12 cellular contexts compared by ENCODE assay signal in genomic region chr1:1259948-1260614, GRCh38. TPM values are rescaled to one million over a fixed set of nuclear protein-coding genes. Genes with fewer than 3 reads are reported as not detected.
DNase-seq lines count a peak whose midpoint lies in the region; ATAC-seq, FAIRE-seq and TF ChIP-seq lines count a peak whose summit lies in the region.
"Had no signal": no experiment of that assay in that cellular context is flagged by ENCODE, and none has a peak within 500 bp of the region (broad histone marks: within the 10 kb centered on the region; RNA-seq: fewer than 3 reads in every experiment).

No MANE protein-coding gene starts in this region.

- H4K20me1 ChIP-seq in OCI-LY1 (ENCODE audit: insufficient read depth, low read length): no peaks in the 10 kb centered on the region
- no peaks in the 10 kb centered on the region for H4K20me1 ChIP-seq in endothelial cell of umbilical vein (replicated peaks; ENCODE audit: control insufficient read depth, extremely low read depth, insufficient read depth, low read length)

- BruUV-seq in endothelial cell of umbilical vein (replicated peaks; lab: Mats Ljungman, UMichigan): no TSS peak

- no peak for ATAC-seq in activated naive CD4-positive, alpha-beta T cell treated with anti-CD3 and anti-CD28 coated beads, Interleukin-2, amount 50 U/mL, for 72 hours
- ATAC-seq in upper lobe of left lung (ENCODE audit: low FRiP score in 2 of 2): peak; percentile 10 to 38
- no peak for ATAC-seq in HG03521 (IDR thresholded peaks at IDR 0.05; ENCODE audit: unreplicated experiment)
- ATAC-seq: Panc1 had no signal

- H3K27ac ChIP-seq in OCI-LY1 (ENCODE audit: low read depth, low read length, poor library complexity, severe bottlenecking): peak overlapping the region; percentile 70
- H3K27ac ChIP-seq in endothelial cell of umbilical vein (ENCODE audit: insufficient read depth, low read depth, low read length): peak overlapping the region; percentile 72
- peak overlapping the region in 1 of 4 donors; percentile 65 for H3K27ac ChIP-seq in upper lobe of left lung
- no peak overlapping the region for H3K27ac ChIP-seq in thyroid gland
- H3K27ac ChIP-seq: esophagus muscularis mucosa, transverse colon had no signal

- POLR2A ChIA-PET in endothelial cell of umbilical vein (lab: Charles Lee): no interaction called here

- peaks cover 8% of the 10 kb centered on the region for H3K4me1 Mint-ChIP-seq in activated naive CD4-positive, alpha-beta T cell treated with anti-CD3 and anti-CD28 coated beads for 36 hours (ENCODE audit: low read depth)

- peak overlapping the region; percentile 2; the same call in 1 of the 2 replicates for H3K4me2 ChIP-seq in OCI-LY1 (ENCODE audit: low read length)
- H3K4me2 ChIP-seq in endothelial cell of umbilical vein (ENCODE audit: insufficient read depth, low read length): no peak overlapping the region

- H3K9me2 ChIP-seq in OCI-LY1 (ENCODE audit: low read depth, low read length): no peaks in the 10 kb centered on the region

- WGBS in upper lobe of left lung, 2 donors: 80 to 86% methylated on average over 25 to 26 of the region's 26 CpGs
- 80 to 86% methylated on average over 26 of the region's 26 CpGs for WGBS in thyroid gland, 2 donors

- DNase-seq in activated naive CD4-positive, alpha-beta T cell treated with anti-CD3 and anti-CD28 coated beads, Interleukin-2, amount 50 U/mL, for 72 hours (ENCODE audit: low spot score in 2 of 2): no peak
- no peak for DNase-seq in activated naive CD4-positive, alpha-beta T cell treated with anti-CD3 and anti-CD28 coated beads for 36 hours
- DNase-seq in endothelial cell of umbilical vein (ENCODE audit: low read depth, low spot score) (no peak), upper lobe of left lung (peak in 1 of 2 donors; percentile 64), NCI-H1930 (lab: John Stamatoyannopoulos, UW) (no peak), thyroid gland (no peak)
- DNase-seq: central memory CD4-positive, alpha-beta T cell; transverse colon had no signal

- no peaks in the 10 kb centered on the region for H3K79me2 ChIP-seq in OCI-LY1 (ENCODE audit: insufficient read depth, low read length)
- peaks cover 16% of the 10 kb centered on the region for H3K79me2 ChIP-seq in endothelial cell of umbilical vein (ENCODE audit: control insufficient read depth, insufficient read depth, low read length)

- dilution Hi-C loops in endothelial cell of umbilical vein (cut with MboI; ENCODE audit: extremely low pct_ligation_motif_present, low sequenced_read_pairs): no loop called here

- peaks cover 5 to 13% of the 10 kb centered on the region in 2 donors for H3K36me3 Mint-ChIP-seq in activated naive CD4-positive, alpha-beta T cell treated with anti-CD3 and anti-CD28 coated beads, Interleukin-2, amount 50 U/mL, for 72 hours
- H3K36me3 Mint-ChIP-seq in activated naive CD4-positive, alpha-beta T cell treated with anti-CD3 and anti-CD28 coated beads for 36 hours (ENCODE audit: low read depth): peaks cover 30% of the 10 kb centered on the region

- peak overlapping the region; percentile 48 to 61 for H3K27ac Mint-ChIP-seq in activated naive CD4-positive, alpha-beta T cell treated with anti-CD3 and anti-CD28 coated beads, Interleukin-2, amount 50 U/mL, for 72 hours
- H3K27ac Mint-ChIP-seq in activated naive CD4-positive, alpha-beta T cell treated with anti-CD3 and anti-CD28 coated beads for 36 hours: no peak overlapping the region

- FAIRE-seq in endothelial cell of umbilical vein (lab: Jason Lieb, UNC): no peak

- H3K9me3 ChIP-seq in OCI-LY1 (ENCODE audit: low read length): no peaks in the 10 kb centered on the region
- no peaks in the 10 kb centered on the region for H3K9me3 ChIP-seq in endothelial cell of umbilical vein (replicated peaks; ENCODE audit: control insufficient read depth, insufficient read depth, low read length)
- H3K9me3 ChIP-seq in upper lobe of left lung: no peaks in the 10 kb centered on the region
- H3K9me3 ChIP-seq in thyroid gland: no peaks in the 10 kb centered on the region
- H3K9me3 ChIP-seq: esophagus muscularis mucosa, transverse colon had no signal

- no peak overlapping the region for H2AFZ ChIP-seq in OCI-LY1 (ENCODE audit: low read length)
- H2AFZ ChIP-seq in endothelial cell of umbilical vein (ENCODE audit: low read depth, low read length): no peak overlapping the region

- no peak for TF ChIP-seq CTCF in OCI-LY1 (IDR thresholded peaks at IDR 0.05; ENCODE audit: low read length)
- no peak for TF ChIP-seq CTCF in endothelial cell of umbilical vein (IDR thresholded peaks at IDR 0.05; ENCODE audit: extremely low read depth in 1 of 2, insufficient read depth in 1 of 2, low read depth in 1 of 2, low read length in 2 of 2)
- no peak for TF ChIP-seq CTCF in upper lobe of left lung (IDR thresholded peaks at IDR 0.05)
- TF ChIP-seq CTCF in thyroid gland (IDR thresholded peaks at IDR 0.05): no peak

- no peak for TF ChIP-seq POLR2A in endothelial cell of umbilical vein (IDR thresholded peaks at IDR 0.05; ENCODE audit: low read depth, low read length)
- TF ChIP-seq POLR2A in upper lobe of left lung (IDR thresholded peaks at IDR 0.05): no peak
- no peak for TF ChIP-seq POLR2A in thyroid gland (IDR thresholded peaks at IDR 0.05)

- no peak for TF ChIP-seq EP300 in upper lobe of left lung (IDR thresholded peaks at IDR 0.05)

- H3K9me3 Mint-ChIP-seq in activated naive CD4-positive, alpha-beta T cell treated with anti-CD3 and anti-CD28 coated beads, Interleukin-2, amount 50 U/mL, for 72 hours: no peaks in the 10 kb centered on the region
- no peaks in the 10 kb centered on the region for H3K9me3 Mint-ChIP-seq in activated naive CD4-positive, alpha-beta T cell treated with anti-CD3 and anti-CD28 coated beads for 36 hours

- CTCF ChIA-PET in activated naive CD4-positive, alpha-beta T cell treated with anti-CD3 and anti-CD28 coated beads for 36 hours (lab: Charles Lee): interaction anchor here (2.1 kb wide), 1 partner anchor 138 kb away, joined by 9 read pairs; no protein-coding TSS in a partner anchor
- CTCF ChIA-PET in endothelial cell of umbilical vein (lab: Charles Lee): interaction anchor here (0.9 to 1.3 kb wide), 3 partner anchors 14 to 31 kb away, joined by 3 to 9 read pairs (median 3); partner anchors contain the start of gene UBE2J2

- no peak overlapping the region for H3K4me3 Mint-ChIP-seq in activated naive CD4-positive, alpha-beta T cell treated with anti-CD3 and anti-CD28 coated beads for 36 hours

- no peaks in the 10 kb centered on the region for H3K9me1 ChIP-seq in endothelial cell of umbilical vein (replicated peaks; ENCODE audit: control insufficient read depth, extremely low read depth, insufficient read depth, low read length)

- no peaks in the 10 kb centered on the region for H3K27me3 Mint-ChIP-seq in activated naive CD4-positive, alpha-beta T cell treated with anti-CD3 and anti-CD28 coated beads for 36 hours (ENCODE audit: low read depth)

- intact Hi-C loops in activated naive CD4-positive, alpha-beta T cell treated with anti-CD3 and anti-CD28 coated beads for 36 hours (cut with micrococcal nuclease): no loop called here
- intact Hi-C loops in endothelial cell of umbilical vein (cut with micrococcal nuclease) (loop anchor here (2.0 kb wide), 1 partner anchor 27 kb away; the partner anchor contains the start of genes B3GALT6 and SDF4), thyroid gland (cut with DNase I) (no loop called here)

- H3K4me1 ChIP-seq in OCI-LY1 (ENCODE audit: insufficient read depth, low read length, severe bottlenecking) (peaks cover 14% of the 10 kb centered on the region), endothelial cell of umbilical vein (ENCODE audit: control insufficient read depth, extremely low read depth, insufficient read depth, low read length) (peaks cover 21% of the 10 kb centered on the region), upper lobe of left lung (peaks cover 0 to 22% (median 2%) of the 10 kb centered on the region in 4 donors), thyroid gland (no peaks in the 10 kb centered on the region)
- H3K4me1 ChIP-seq: transverse colon had no signal

- H3K36me3 ChIP-seq in OCI-LY1 (ENCODE audit: insufficient read depth, low read length) (peaks cover 60% of the 10 kb centered on the region), endothelial cell of umbilical vein (ENCODE audit: control insufficient read depth in 2 of 2, extremely low read depth in 1 of 2, insufficient read depth in 2 of 2, low read length in 2 of 2) (peaks cover 9 to 34% of the 10 kb centered on the region in 2 experiments), upper lobe of left lung (peaks cover 29 to 87% (median 70%) of the 10 kb centered on the region in 4 donors), thyroid gland (peaks cover 34 to 44% of the 10 kb centered on the region in 2 donors)

- H3K4me3 ChIP-seq in OCI-LY1 (ENCODE audit: low read depth, low read length, poor library complexity, severe bottlenecking) (no peak overlapping the region), endothelial cell of umbilical vein (replicated peaks in 1 of 3; ENCODE audit: insufficient read depth in 1 of 3, low read depth in 1 of 3, low read length in 3 of 3) (no peak overlapping the region), upper lobe of left lung (no peak overlapping the region), thyroid gland (replicated peaks in 1 of 3) (no peak overlapping the region)
- H3K4me3 ChIP-seq: esophagus muscularis mucosa, transverse colon had no signal

- no peaks in the 10 kb centered on the region for H3F3A ChIP-seq in OCI-LY1 (ENCODE audit: insufficient read depth, low read length)

- H3K27me3 ChIP-seq in OCI-LY1 (ENCODE audit: insufficient read depth, low read length) (no peaks in the 10 kb centered on the region), endothelial cell of umbilical vein (ENCODE audit: control insufficient read depth in 2 of 2, insufficient read depth in 2 of 2, low read length in 2 of 2) (no peaks in the 10 kb centered on the region), upper lobe of left lung (no peaks in the 10 kb centered on the region), thyroid gland (no peaks in the 10 kb centered on the region)
- H3K27me3 ChIP-seq: esophagus muscularis mucosa, transverse colon had no signal

- H3K9ac ChIP-seq in OCI-LY1 (ENCODE audit: low read length): peak overlapping the region; percentile 9; the same call in 1 of the 2 replicates
- H3K9ac ChIP-seq in endothelial cell of umbilical vein (replicated peaks; ENCODE audit: extremely low read depth, insufficient read depth, low read length): no peak overlapping the region

RNA-seq across cellular contexts. Expression of gene C1QTNF12, which starts 13.6 kb away (rescaled TPM):
- total RNA-seq in activated naive CD4-positive, alpha-beta T cell treated with anti-CD3 and anti-CD28 coated beads, Interleukin-2, amount 50 U/mL, for 72 hours: 10 to 100 TPM in 1 of 2 donors, 1 to 10 TPM in 1; 4.0 to 17.7 TPM
- total RNA-seq in activated naive CD4-positive, alpha-beta T cell treated with anti-CD3 and anti-CD28 coated beads for 36 hours: 1 to 10 TPM; 6.0 to 7.8 TPM
- 1.9 and 4.1 TPM in 2 replicates for total RNA-seq in endothelial cell of umbilical vein
- 0.67 and 1.0 TPM in 2 replicates for polyA plus RNA-seq in endothelial cell of umbilical vein
- polyA plus RNA-seq in endothelial cell of umbilical vein (2011; cell fraction: cytosol; rRNA removed): 0.15 and 0.18 TPM in 2 replicates
- polyA plus RNA-seq in endothelial cell of umbilical vein (2011; cell fraction: nucleus; rRNA removed): 2.7 and 3.4 TPM in 2 replicates
- 0.87 and 1.2 TPM in 2 replicates for polyA plus RNA-seq in endothelial cell of umbilical vein (2012)
- polyA minus RNA-seq in endothelial cell of umbilical vein: 0.34 TPM in 1 of 2 replicates, not detected in the other
- not detected for polyA minus RNA-seq in endothelial cell of umbilical vein (2011; cell fraction: cytosol; rRNA and poly(A)+ RNA removed)
- 1.2 and 1.9 TPM in 2 replicates for polyA minus RNA-seq in endothelial cell of umbilical vein (2011; cell fraction: nucleus; rRNA and poly(A)+ RNA removed)
- 1 to 10 TPM in 4 of 6 donors, not detected in 2; 1.9 to 6.3 (median 2.8) TPM for total RNA-seq in upper lobe of left lung
- under 1 TPM in 1 of 4 donors, not detected in 3; 0.83 TPM for total RNA-seq in thyroid gland

RNA-seq across cellular contexts. Expression of gene UBE2J2, which starts 13.6 kb away (rescaled TPM):
- total RNA-seq in activated naive CD4-positive, alpha-beta T cell treated with anti-CD3 and anti-CD28 coated beads, Interleukin-2, amount 50 U/mL, for 72 hours: 10 to 100 TPM; 59.4 to 80.5 TPM
- 10 to 100 TPM; 48.5 to 49.7 TPM for total RNA-seq in activated naive CD4-positive, alpha-beta T cell treated with anti-CD3 and anti-CD28 coated beads for 36 hours
- total RNA-seq in endothelial cell of umbilical vein (80.7 and 87.2 TPM in 2 replicates), upper lobe of left lung (10 to 100 TPM; 41.5 to 88.0 (median 50.5) TPM), thyroid gland (10 to 100 TPM; 33.0 to 58.4 (median 36.2) TPM)
- polyA plus RNA-seq in endothelial cell of umbilical vein: 50.0 and 60.7 TPM in 2 replicates
- polyA plus RNA-seq in endothelial cell of umbilical vein (2011; cell fraction: cytosol; rRNA removed): 46.1 and 63.4 TPM in 2 replicates
- 51.6 and 62.4 TPM in 2 replicates for polyA plus RNA-seq in endothelial cell of umbilical vein (2011; cell fraction: nucleus; rRNA removed)
- polyA plus RNA-seq in endothelial cell of umbilical vein (2012): 48.2 and 50.2 TPM in 2 replicates
- 24.5 and 35.1 TPM in 2 replicates for polyA minus RNA-seq in endothelial cell of umbilical vein
- polyA minus RNA-seq in endothelial cell of umbilical vein (2011; cell fraction: cytosol; rRNA and poly(A)+ RNA removed): 25.1 TPM
- polyA minus RNA-seq in endothelial cell of umbilical vein (2011; cell fraction: nucleus; rRNA and poly(A)+ RNA removed): 29.9 and 37.5 TPM in 2 replicates

RNA-seq across cellular contexts. Expression of gene SCNN1D, which starts 20.2 kb away (rescaled TPM):
- total RNA-seq in activated naive CD4-positive, alpha-beta T cell treated with anti-CD3 and anti-CD28 coated beads, Interleukin-2, amount 50 U/mL, for 72 hours: 10 to 100 TPM in 1 of 2 donors, 1 to 10 TPM in 1; 3.2 to 11.7 TPM
- total RNA-seq in activated naive CD4-positive, alpha-beta T cell treated with anti-CD3 and anti-CD28 coated beads for 36 hours: 1 to 10 TPM; 5.6 to 7.6 TPM
- total RNA-seq in endothelial cell of umbilical vein: 3.0 and 3.3 TPM in 2 replicates
- polyA plus RNA-seq in endothelial cell of umbilical vein: 2.3 and 4.0 TPM in 2 replicates
- polyA plus RNA-seq in endothelial cell of umbilical vein (2011; cell fraction: cytosol; rRNA removed): 0.32 and 0.68 TPM in 2 replicates
- polyA plus RNA-seq in endothelial cell of umbilical vein (2011; cell fraction: nucleus; rRNA removed): 13.9 and 15.0 TPM in 2 replicates
- polyA plus RNA-seq in endothelial cell of umbilical vein (2012): 0.75 and 0.86 TPM in 2 replicates
- polyA minus RNA-seq in endothelial cell of umbilical vein: 0.08 and 2.0 TPM in 2 replicates
- not detected for polyA minus RNA-seq in endothelial cell of umbilical vein (2011; cell fraction: cytosol; rRNA and poly(A)+ RNA removed)
- 0.63 and 2.4 TPM in 2 replicates for polyA minus RNA-seq in endothelial cell of umbilical vein (2011; cell fraction: nucleus; rRNA and poly(A)+ RNA removed)
- 10 to 100 TPM in 1 of 6 donors, 1 to 10 TPM in 4, under 1 TPM in 1; 0.91 to 17.8 (median 2.7) TPM for total RNA-seq in upper lobe of left lung
- 1 to 10 TPM in 3 of 4 donors, under 1 TPM in 1; 0.73 to 3.2 (median 1.6) TPM for total RNA-seq in thyroid gland

RNA-seq across cellular contexts. Expression of gene B3GALT6, which starts 28.0 kb away (rescaled TPM):
- 10 to 100 TPM in 1 of 2 donors, 1 to 10 TPM in 1; 9.0 to 12.5 TPM for total RNA-seq in activated naive CD4-positive, alpha-beta T cell treated with anti-CD3 and anti-CD28 coated beads, Interleukin-2, amount 50 U/mL, for 72 hours
- 1 to 10 TPM; 8.7 to 9.9 TPM for total RNA-seq in activated naive CD4-positive, alpha-beta T cell treated with anti-CD3 and anti-CD28 coated beads for 36 hours
- total RNA-seq in endothelial cell of umbilical vein: 24.4 and 24.6 TPM in 2 replicates
- polyA plus RNA-seq in endothelial cell of umbilical vein: 34.1 and 43.3 TPM in 2 replicates
- 15.6 and 21.3 TPM in 2 replicates for polyA plus RNA-seq in endothelial cell of umbilical vein (2011; cell fraction: cytosol; rRNA removed)
- polyA plus RNA-seq in endothelial cell of umbilical vein (2011; cell fraction: nucleus; rRNA removed): 7.6 and 9.3 TPM in 2 replicates
- polyA plus RNA-seq in endothelial cell of umbilical vein (2012): 16.1 and 17.4 TPM in 2 replicates
- polyA minus RNA-seq in endothelial cell of umbilical vein: 10.3 and 11.5 TPM in 2 replicates
- 12.8 TPM for polyA minus RNA-seq in endothelial cell of umbilical vein (2011; cell fraction: cytosol; rRNA and poly(A)+ RNA removed)
- 5.2 and 8.3 TPM in 2 replicates for polyA minus RNA-seq in endothelial cell of umbilical vein (2011; cell fraction: nucleus; rRNA and poly(A)+ RNA removed)
- 10 to 100 TPM; 15.2 to 31.3 (median 19.9) TPM for total RNA-seq in upper lobe of left lung
- 10 to 100 TPM; 18.0 to 32.2 (median 25.5) TPM for total RNA-seq in thyroid gland

RNA-seq across cellular contexts. Expression of gene SDF4, which starts 28.3 kb away (rescaled TPM):
- 100 to 1,000 TPM in 1 of 2 donors, 10 to 100 TPM in 1; 68.4 to 144 TPM for total RNA-seq in activated naive CD4-positive, alpha-beta T cell treated with anti-CD3 and anti-CD28 coated beads, Interleukin-2, amount 50 U/mL, for 72 hours
- total RNA-seq in activated naive CD4-positive, alpha-beta T cell treated with anti-CD3 and anti-CD28 coated beads for 36 hours: 10 to 100 TPM; 74.7 to 79.5 TPM
- total RNA-seq in endothelial cell of umbilical vein: 171 and 185 TPM in 2 replicates
- 156 and 175 TPM in 2 replicates for polyA plus RNA-seq in endothelial cell of umbilical vein
- polyA plus RNA-seq in endothelial cell of umbilical vein (2011; cell fraction: cytosol; rRNA removed): 137 and 172 TPM in 2 replicates
- 112 and 136 TPM in 2 replicates for polyA plus RNA-seq in endothelial cell of umbilical vein (2011; cell fraction: nucleus; rRNA removed)
- polyA plus RNA-seq in endothelial cell of umbilical vein (2012): 125 and 164 TPM in 2 replicates
- 70.7 and 74.9 TPM in 2 replicates for polyA minus RNA-seq in endothelial cell of umbilical vein
- polyA minus RNA-seq in endothelial cell of umbilical vein (2011; cell fraction: cytosol; rRNA and poly(A)+ RNA removed): 41.6 TPM
- polyA minus RNA-seq in endothelial cell of umbilical vein (2011; cell fraction: nucleus; rRNA and poly(A)+ RNA removed): 20.6 and 42.2 TPM in 2 replicates
- total RNA-seq in upper lobe of left lung: 100 to 1,000 TPM in 5 of 6 donors, 10 to 100 TPM in 1; 79.0 to 172 (median 148) TPM
- total RNA-seq in thyroid gland: 100 to 1,000 TPM; 109 to 144 (median 138) TPM

Comparison
In these comparisons a context has a peak if more than half of its experiments do, and no peak if none do; other contexts are left out.
1. ATAC-seq: peak in upper lobe of left lung (2 of 2); none in activated naive CD4-positive, alpha-beta T cell treated with anti-CD3 and anti-CD28 coated beads, Interleukin-2, amount 50 U/mL, for 72 hours (0 of 2) and HG03521 (single experiment).
2. H3K27ac ChIP-seq: peak in OCI-LY1 (single experiment) and endothelial cell of umbilical vein (single experiment); none in thyroid gland (0 of 3).